ENCODE assay signal across 28 cellular contexts in genomic region chr2:21092308-21092869, GRCh38. TPM values are rescaled to one million over a fixed set of nuclear protein-coding genes. Genes with fewer than 3 reads are reported as not detected.
DNase-seq lines count a peak whose midpoint lies in the region; ATAC-seq, FAIRE-seq and TF ChIP-seq lines count a peak whose summit lies in the region.
"Had no signal": no experiment of that assay in that cellular context is flagged by ENCODE, and none has a peak within 500 bp of the region (broad histone marks: within the 10 kb centered on the region; RNA-seq: fewer than 3 reads in every experiment).

No MANE protein-coding gene starts in this region.

- TF ChIP-seq RAD21 in liver (IDR thresholded peaks at IDR 0.05) = peak; percentile 50 to 71

- no peak overlapping the region for H3K27ac Mint-ChIP-seq in neural progenitor cell
- H3K27ac Mint-ChIP-seq in naive thymus-derived CD8-positive, alpha-beta T cell = no peak overlapping the region
- H3K27ac Mint-ChIP-seq: CD14-positive monocyte; CD4-positive, alpha-beta T cell; GM23338; H9 had no signal

- no peak for ATAC-seq in mucosa of descending colon
- ATAC-seq in GM21717 (IDR thresholded peaks at IDR 0.05; ENCODE audit: unreplicated experiment) = no peak
- no peak for ATAC-seq in naive thymus-derived CD8-positive, alpha-beta T cell
- ATAC-seq: A549, GM12878, GM23338, HCT116 had no signal

- H3K79me2 ChIP-seq in hepatocyte = no peaks in the 10 kb centered on the region
- H3K79me2 ChIP-seq in neural progenitor cell (ENCODE audit: low read depth) = no peaks in the 10 kb centered on the region
- H3K79me2 ChIP-seq in MM.1S (ENCODE audit: low read length) = no peaks in the 10 kb centered on the region

- no peak overlapping the region for H3K4me3 ChIP-seq in hepatocyte
- no peak overlapping the region for H3K4me3 ChIP-seq in liver (ENCODE audit: low read depth in 1 of 3, low read length in 3 of 3)
- no peak overlapping the region for H3K4me3 ChIP-seq in neural progenitor cell
- H3K4me3 ChIP-seq in small intestine (ENCODE audit: low read depth in 1 of 2, low read length in 2 of 2) = no peak overlapping the region
- H3K4me3 ChIP-seq in mucosa of descending colon = no peak overlapping the region
- H3K4me3 ChIP-seq in MM.1S (ENCODE audit: low read length) = no peak overlapping the region
- H3K4me3 ChIP-seq: A549; BLaER1 treated with 17β-estradiol and CSF1 and Interleukin-3, amounts not matched to agents 10 nM and 100 nM; GM12878; GM23338 had no signal

- intact Hi-C loops in mucosa of descending colon (cut with DNase I, micrococcal nuclease) = no loop called here

- H3K36me3 Mint-ChIP-seq in neural progenitor cell = no peaks in the 10 kb centered on the region
- H3K36me3 Mint-ChIP-seq in naive thymus-derived CD8-positive, alpha-beta T cell = no peaks in the 10 kb centered on the region
- H3K36me3 Mint-ChIP-seq: CD14-positive monocyte; CD8-positive, alpha-beta memory T cell had no signal

- H3K4me1 ChIP-seq in hepatocyte (ENCODE audit: insufficient read depth) (peaks cover 6% of the 10 kb centered on the region), liver (ENCODE audit: control insufficient read depth in 4 of 4, insufficient read depth in 4 of 4, low read length in 3 of 4) (peaks cover 2 to 29% (median 17%) of the 10 kb centered on the region in 4 donors), neural progenitor cell (no peaks in the 10 kb centered on the region), small intestine (ENCODE audit: control insufficient read depth in 2 of 2, insufficient read depth in 1 of 2, low read depth in 1 of 2, low read length in 1 of 2) (peaks cover 0 to 8% of the 10 kb centered on the region in 2 donors), mucosa of descending colon (ENCODE audit: low read depth) (no peaks in the 10 kb centered on the region), MM.1S (ENCODE audit: low read length) (peaks cover 5% of the 10 kb centered on the region; the same call in 1 of the 2 replicates)
- H3K4me1 ChIP-seq: A549; BE2C; BLaER1 treated with 17β-estradiol and CSF1 and Interleukin-3, amounts not matched to agents 10 nM and 100 nM had no signal

- H3K9me2 ChIP-seq in hepatocyte (replicated peaks; ENCODE audit: insufficient read depth) (no peaks in the 10 kb centered on the region), MM.1S (replicated peaks; ENCODE audit: insufficient read depth, low read length) (no peaks in the 10 kb centered on the region)

- 50% methylated on average over 3 of the region's 3 CpGs for WGBS in hepatocyte (ENCODE audit: low lambda C conversion rate, missing lambda C conversion rate)
- 27% methylated on average over 3 of the region's 3 CpGs for WGBS in liver
- WGBS in small intestine, 3 donors = 21 to 54% (median 31%) methylated on average over 3 of the region's 3 CpGs

- no peak for FAIRE-seq in small intestine (lab: Jason Lieb, UNC)
- FAIRE-seq: A549, D721Med, GM12878, GM19239 had no signal

- no peak for DNase-seq in hepatocyte (ENCODE audit: low spot score)
- DNase-seq in neural progenitor cell (ENCODE audit: low spot score) = no peak
- peak; percentile 73 for DNase-seq in small intestine
- DNase-seq in mucosa of descending colon = no peak
- DNase-seq in MM.1S = no peak
- DNase-seq in naive thymus-derived CD8-positive, alpha-beta T cell = no peak
- DNase-seq: 8988T; ACHN; AML-193; BE2C; CD4-positive, alpha-beta T cell; CD8-positive, alpha-beta memory T cell; DMS 273 treated with DMSO at 0.1 percent for 48 hours; DMS79; EL; GDM1; H9 had no signal

- H3K4me1 Mint-ChIP-seq in neural progenitor cell = peaks cover 13% of the 10 kb centered on the region
- H3K4me1 Mint-ChIP-seq in naive thymus-derived CD8-positive, alpha-beta T cell = no peaks in the 10 kb centered on the region
- H3K4me1 Mint-ChIP-seq: CD14-positive monocyte; CD8-positive, alpha-beta memory T cell had no signal

- peaks cover 6% of the 10 kb centered on the region for H3K27me3 Mint-ChIP-seq in neural progenitor cell (ENCODE audit: insufficient read depth, low read depth)
- H3K27me3 Mint-ChIP-seq in naive thymus-derived CD8-positive, alpha-beta T cell = peaks cover 4 to 8% (median 6%) of the 10 kb centered on the region in 5 donors

- no peak overlapping the region for H3K4me3 Mint-ChIP-seq in neural progenitor cell
- H3K4me3 Mint-ChIP-seq in naive thymus-derived CD8-positive, alpha-beta T cell = no peak overlapping the region
- H3K4me3 Mint-ChIP-seq: CD14-positive monocyte; CD4-positive, alpha-beta T cell; CD8-positive, alpha-beta memory T cell; GM23338; H9 had no signal

- TF ChIP-seq CTCF in hepatocyte (IDR thresholded peaks at IDR 0.05; ENCODE audit: poor library complexity) (no peak), liver (IDR thresholded peaks at IDR 0.05; ENCODE audit: low read depth, low read length, missing input control) (no peak), neural progenitor cell (IDR thresholded peaks at IDR 0.05) (no peak), mucosa of descending colon (IDR thresholded peaks at IDR 0.05) (no peak), MM.1S (IDR thresholded peaks at IDR 0.05; ENCODE audit: low read length) (no peak)

- H3K9me3 ChIP-seq in hepatocyte (ENCODE audit: low read depth) (no peaks in the 10 kb centered on the region), liver (ENCODE audit: control insufficient read depth in 4 of 4, low read length in 3 of 4) (no peaks in the 10 kb centered on the region), neural progenitor cell (ENCODE audit: low read depth) (no peaks in the 10 kb centered on the region), small intestine (ENCODE audit: control insufficient read depth, low read depth) (no peaks in the 10 kb centered on the region), mucosa of descending colon (no peaks in the 10 kb centered on the region), MM.1S (replicated peaks; ENCODE audit: insufficient read depth, low read length) (no peaks in the 10 kb centered on the region)
- H3K9me3 ChIP-seq: A549; BE2C; BLaER1 treated with 17β-estradiol and CSF1 and Interleukin-3, amounts not matched to agents 10 nM and 100 nM had no signal

- POLR2A ChIA-PET in naive thymus-derived CD8-positive, alpha-beta T cell (lab: Charles Lee) = no interaction called here

- H3K36me3 ChIP-seq in hepatocyte (replicated peaks; ENCODE audit: insufficient read depth, low read depth) (no peaks in the 10 kb centered on the region), liver (ENCODE audit: control insufficient read depth in 4 of 4, insufficient read depth in 3 of 4, low read depth in 1 of 4, low read length in 3 of 4) (no peaks in the 10 kb centered on the region), neural progenitor cell (no peaks in the 10 kb centered on the region), small intestine (ENCODE audit: control insufficient read depth in 2 of 2, insufficient read depth in 2 of 2, low read length in 2 of 2) (no peaks in the 10 kb centered on the region), mucosa of descending colon (ENCODE audit: low read depth) (no peaks in the 10 kb centered on the region), MM.1S (replicated peaks; ENCODE audit: insufficient read depth, low read length) (no peaks in the 10 kb centered on the region)
- H3K36me3 ChIP-seq: BE2C; BLaER1 treated with 17β-estradiol and CSF1 and Interleukin-3, amounts not matched to agents 10 nM and 100 nM had no signal

- H3K27me3 ChIP-seq in hepatocyte (no peaks in the 10 kb centered on the region), liver (ENCODE audit: control insufficient read depth in 4 of 4, insufficient read depth in 4 of 4, low read length in 3 of 4) (no peaks in the 10 kb centered on the region), neural progenitor cell (no peaks in the 10 kb centered on the region), small intestine (ENCODE audit: control insufficient read depth in 2 of 2, insufficient read depth in 2 of 2, low read length in 2 of 2) (no peaks in the 10 kb centered on the region), MM.1S (replicated peaks; ENCODE audit: insufficient read depth, low read length) (no peaks in the 10 kb centered on the region)
- H3K27me3 ChIP-seq: BE2C had no signal

- H3K4me2 ChIP-seq in hepatocyte (no peak overlapping the region), neural progenitor cell (no peak overlapping the region), MM.1S (ENCODE audit: low read depth, low read length) (no peak overlapping the region)
- H3K4me2 ChIP-seq: A549; BLaER1 treated with 17β-estradiol and CSF1 and Interleukin-3, amounts not matched to agents 10 nM and 100 nM; GM23338 had no signal

- H3F3A ChIP-seq in neural progenitor cell (ENCODE audit: low read depth) (no peaks in the 10 kb centered on the region), MM.1S (ENCODE audit: insufficient read depth, low read length) (no peaks in the 10 kb centered on the region)

- H3K9ac ChIP-seq in liver (ENCODE audit: low read depth in 1 of 2, low read length in 2 of 2) (peak overlapping the region in 1 of 2 donors; percentile 82), neural progenitor cell (no peak overlapping the region), MM.1S (ENCODE audit: low read length) (no peak overlapping the region)
- H3K9ac ChIP-seq: BLaER1 treated with 17β-estradiol and CSF1 and Interleukin-3, amounts not matched to agents 10 nM and 100 nM had no signal

- peak overlapping the region; percentile 21 for H3K27ac ChIP-seq in hepatocyte
- peak overlapping the region; percentile 83 to 84 for H3K27ac ChIP-seq in liver (ENCODE audit: low read depth in 1 of 2, low read length in 2 of 2)
- no peak overlapping the region for H3K27ac ChIP-seq in neural progenitor cell
- peak overlapping the region in 1 of 2 donors; percentile 41 for H3K27ac ChIP-seq in small intestine (ENCODE audit: low read depth in 1 of 2, low read length in 1 of 2)
- no peak overlapping the region for H3K27ac ChIP-seq in MM.1S (ENCODE audit: low read length)
- H3K27ac ChIP-seq: A549; BLaER1 treated with 17β-estradiol and CSF1 and Interleukin-3, amounts not matched to agents 10 nM and 100 nM had no signal

- H3K9me3 Mint-ChIP-seq in neural progenitor cell = no peaks in the 10 kb centered on the region
- no peaks in the 10 kb centered on the region for H3K9me3 Mint-ChIP-seq in naive thymus-derived CD8-positive, alpha-beta T cell
- H3K9me3 Mint-ChIP-seq: CD4-positive, alpha-beta T cell; CD8-positive, alpha-beta memory T cell; GM23338; H9 had no signal

- H2AFZ ChIP-seq in hepatocyte = no peak overlapping the region
- peak overlapping the region; percentile 9 for H2AFZ ChIP-seq in neural progenitor cell (replicated peaks)
- H2AFZ ChIP-seq in MM.1S (ENCODE audit: low read length) = no peak overlapping the region
- H2AFZ ChIP-seq: GM23338 had no signal

- H4K20me1 ChIP-seq in hepatocyte (ENCODE audit: insufficient read depth, poor library complexity, severe bottlenecking) (no peaks in the 10 kb centered on the region), neural progenitor cell (ENCODE audit: low read depth) (no peaks in the 10 kb centered on the region), MM.1S (ENCODE audit: insufficient read depth, low read length) (no peaks in the 10 kb centered on the region)
- H4K20me1 ChIP-seq: BLaER1 treated with 17β-estradiol and CSF1 and Interleukin-3, amounts not matched to agents 10 nM and 100 nM had no signal

RNA-seq across cellular contexts. Expression of gene TDRD15, which starts 31.4 kb away (rescaled TPM):
- total RNA-seq in hepatocyte (0.07 and 0.08 TPM in 2 replicates), liver (under 1 TPM; 0.59 to 0.75 TPM), neural progenitor cell (ENCODE audit: low replicate concordance) (not detected in 2 replicates), mucosa of descending colon (not detected)
- polyA plus RNA-seq in hepatocyte (not detected in 2 replicates), liver (under 1 TPM; 0.09 to 0.25 TPM), small intestine (not detected)
- total RNA-seq in naive thymus-derived CD8-positive, alpha-beta T cell = not detected
- polyA plus RNA-seq in naive thymus-derived CD8-positive, alpha-beta T cell = not detected
- total RNA-seq: CD4-positive, alpha-beta T cell; GM12878; H9 had no signal
- polyA plus RNA-seq: A549, CD14-positive monocyte, GM12878, GM23338 had no signal

RNA-seq across cellular contexts. Expression of gene APOB, which starts 48.5 kb away (rescaled TPM):
- total RNA-seq in hepatocyte (804 and 814 TPM in 2 replicates), liver (1,000 to 10,000 TPM; 2,357 to 2,949 TPM), neural progenitor cell (ENCODE audit: low replicate concordance) (0.34 and 0.47 TPM in 2 replicates), mucosa of descending colon (under 1 TPM; 0.34 to 0.55 (median 0.47) TPM)
- polyA plus RNA-seq in hepatocyte (123 and 184 TPM in 2 replicates), liver (100 to 1,000 TPM; 431 to 570 TPM), small intestine (100 to 1,000 TPM in 2 of 3 donors, 10 to 100 TPM in 1; 14.1 to 140 (median 136) TPM)
- not detected for total RNA-seq in naive thymus-derived CD8-positive, alpha-beta T cell
- not detected for polyA plus RNA-seq in naive thymus-derived CD8-positive, alpha-beta T cell
- total RNA-seq: CD4-positive, alpha-beta T cell; CD8-positive, alpha-beta memory T cell; H4 had no signal
- polyA plus RNA-seq: CD8-positive, alpha-beta memory T cell; GM12878 had no signal

Comparison
In these comparisons a context has a peak if more than half of its experiments do, and no peak if none do; other contexts are left out.
1. H3K27ac ChIP-seq: peak in hepatocyte (single experiment) and liver (2 of 2); none in neural progenitor cell (single experiment) and MM.1S (single experiment).
2. RNA of gene APOB, which starts 48.5 kb away (total RNA-seq): 2,357 to 2,949 TPM in liver and 804 to 814 TPM in hepatocyte; 0.34 to 0.55 TPM in mucosa of descending colon, 0.34 to 0.47 TPM in neural progenitor cell and not detected in naive thymus-derived CD8-positive, alpha-beta T cell; every median in the first group is over 100 times any median in the second.